18 cellular contexts compared by ENCODE assay signal in genomic region chr12:3816266-3816665, GRCh38. TPM values are rescaled to one million over a fixed set of nuclear protein-coding genes. Genes with fewer than 3 reads are reported as not detected.
DNase-seq lines count a peak whose midpoint lies in the region; ATAC-seq and TF ChIP-seq lines count a peak whose summit lies in the region.
"Had no signal": no experiment of that assay in that cellular context is flagged by ENCODE, and none has a peak within 500 bp of the region (broad histone marks: within the 10 kb centered on the region; RNA-seq: fewer than 3 reads in every experiment).

No MANE protein-coding gene starts in this region.

- H3K36me3 Mint-ChIP-seq in activated T-cell treated with anti-CD3 and anti-CD28 coated beads, Interleukin-2, amount 50 U/mL, for 72 hours (ENCODE audit: insufficient read depth in 2 of 2): peaks cover 0 to 5% of the 10 kb centered on the region in 2 donors
- H3K36me3 Mint-ChIP-seq in progenitor cell of endocrine pancreas (ENCODE audit: insufficient read depth): peaks cover 15% of the 10 kb centered on the region

- no peak overlapping the region for H3K4me3 Mint-ChIP-seq in activated T-cell treated with anti-CD3 and anti-CD28 coated beads, Interleukin-2, amount 50 U/mL, for 72 hours
- H3K4me3 Mint-ChIP-seq in progenitor cell of endocrine pancreas (ENCODE audit: low read depth): no peak overlapping the region
- H3K4me3 Mint-ChIP-seq: B cell; CD4-positive, alpha-beta T cell had no signal

- no peak for TF ChIP-seq CTCF in choroid plexus epithelial cell (conservative IDR thresholded peaks at IDR 0.05; ENCODE audit: low read depth, low read length)
- no peak for TF ChIP-seq CTCF in progenitor cell of endocrine pancreas (IDR thresholded peaks at IDR 0.05; ENCODE audit: unreplicated experiment)

- H3K27ac Mint-ChIP-seq in activated T-cell treated with anti-CD3 and anti-CD28 coated beads, Interleukin-2, amount 50 U/mL, for 72 hours: peak overlapping the region; percentile 34
- peak overlapping the region; percentile 26 for H3K27ac Mint-ChIP-seq in progenitor cell of endocrine pancreas
- H3K27ac Mint-ChIP-seq: B cell; CD4-positive, alpha-beta T cell had no signal

- H3K9me3 Mint-ChIP-seq in activated T-cell treated with anti-CD3 and anti-CD28 coated beads, Interleukin-2, amount 50 U/mL, for 72 hours: no peaks in the 10 kb centered on the region
- H3K9me3 Mint-ChIP-seq in progenitor cell of endocrine pancreas (ENCODE audit: low read depth): no peaks in the 10 kb centered on the region
- H3K9me3 Mint-ChIP-seq: CD4-positive, alpha-beta T cell had no signal

- H3K4me1 Mint-ChIP-seq in activated T-cell treated with anti-CD3 and anti-CD28 coated beads, Interleukin-2, amount 50 U/mL, for 72 hours (ENCODE audit: low read depth): no peaks in the 10 kb centered on the region
- no peaks in the 10 kb centered on the region for H3K4me1 Mint-ChIP-seq in progenitor cell of endocrine pancreas (ENCODE audit: low read depth)

- no peak overlapping the region for H3K4me3 ChIP-seq in choroid plexus epithelial cell (ENCODE audit: low read depth, low read length)
- H3K4me3 ChIP-seq: A549, GM12878, GM23248, HAP-1 had no signal

- ATAC-seq in activated T-cell treated with anti-CD3 and anti-CD28 coated beads, Interleukin-2, amount 50 U/mL, for 72 hours (replicated peaks in 1 of 2): no peak
- no peak for ATAC-seq in GM21737 (IDR thresholded peaks at IDR 0.05; ENCODE audit: unreplicated experiment)
- no peak for ATAC-seq in HG03280 (IDR thresholded peaks at IDR 0.05; ENCODE audit: unreplicated experiment)
- ATAC-seq: A549, GM12878, HepG2 had no signal

- DNase-seq in activated T-cell treated with anti-CD3 and anti-CD28 coated beads, Interleukin-2, amount 50 U/mL, for 72 hours: no peak
- no peak for DNase-seq in activated T-cell treated with anti-CD3 and anti-CD28 coated beads, Interleukin-2, amount 50 U/mL, for 48 hours
- peak; percentile 49 for DNase-seq in choroid plexus epithelial cell (ENCODE audit: low read depth)
- no peak for DNase-seq in progenitor cell of endocrine pancreas (ENCODE audit: low spot score, unreplicated experiment)
- no peak for DNase-seq in HPDE6-E6E7 (ENCODE audit: extremely low spot score)
- DNase-seq: CD4-positive, alpha-beta T cell; DMS79 treated with DMSO at 0.1 percent for 48 hours; EL; GM23248; Kasumi-1; KG1 had no signal

- no peaks in the 10 kb centered on the region for H3K27me3 Mint-ChIP-seq in activated T-cell treated with anti-CD3 and anti-CD28 coated beads, Interleukin-2, amount 50 U/mL, for 72 hours (ENCODE audit: low read depth)
- no peaks in the 10 kb centered on the region for H3K27me3 Mint-ChIP-seq in progenitor cell of endocrine pancreas
- H3K27me3 Mint-ChIP-seq: B cell; CD4-positive, alpha-beta T cell had no signal

RNA-seq across cellular contexts. Expression of gene PARP11, which starts 56.9 kb away (rescaled TPM):
- 10 to 100 TPM; 30.7 to 39.5 TPM for total RNA-seq in activated T-cell treated with anti-CD3 and anti-CD28 coated beads, Interleukin-2, amount 50 U/mL, for 72 hours
- 27.2 and 28.3 TPM in 2 replicates for total RNA-seq in progenitor cell of endocrine pancreas
